In genomic region chr17:78817123-78817522, GRCh38 we compare ENCODE assay signal across 9 cellular contexts. TPM values are rescaled to one million over a fixed set of nuclear protein-coding genes. Genes with fewer than 3 reads are reported as not detected.
DNase-seq lines count a peak whose midpoint lies in the region; ATAC-seq lines count a peak whose summit lies in the region.
"Had no signal": no experiment of that assay in that cellular context is flagged by ENCODE, and none has a peak within 500 bp of the region (broad histone marks: within the 10 kb centered on the region; RNA-seq: fewer than 3 reads in every experiment).

No MANE protein-coding gene starts in this region.

- DNase-seq in T-helper 22 cell (ENCODE audit: low read depth) (peak; percentile 80), DMS153 treated with DMSO at 0.1 percent for 48 hours (lab: John Stamatoyannopoulos, UW; ENCODE audit: unreplicated experiment) (no peak), SHP77 treated with DMSO at 0.1 percent for 48 hours (lab: John Stamatoyannopoulos, UW) (no peak), AG08396 (ENCODE audit: low spot score) (no peak)
- DNase-seq in activated T-cell treated with anti-CD3 and anti-CD28 coated beads, Interleukin-2, amount 50 U/mL, for 48 hours: peak; percentile 71 to 75
- peak in 8 of 9 donors; percentile 62 to 89 (median 85) for DNase-seq in naive thymus-derived CD4-positive, alpha-beta T cell
- DNase-seq: heart right ventricle, T1000 had no signal

- H3K27ac ChIP-seq in naive thymus-derived CD4-positive, alpha-beta T cell (ENCODE audit: low read depth, low read length): peak overlapping the region; percentile 88

- POLR2A ChIA-PET in naive thymus-derived CD4-positive, alpha-beta T cell (lab: Charles Lee): interaction anchor here (0.7 to 3.4 kb wide), 3 partner anchors 10 to 27 kb away, joined by 4 to 23 read pairs (median 6); no protein-coding TSS in a partner anchor

- no peaks in the 10 kb centered on the region for H3K27me3 ChIP-seq in naive thymus-derived CD4-positive, alpha-beta T cell (ENCODE audit: control insufficient read depth in 2 of 2, insufficient read depth in 2 of 2, low read length in 2 of 2)
- H3K27me3 ChIP-seq: heart right ventricle had no signal

- peaks cover 31 to 71% (median 49%) of the 10 kb centered on the region in 7 donors for H3K4me1 Mint-ChIP-seq in naive thymus-derived CD4-positive, alpha-beta T cell
- H3K4me1 Mint-ChIP-seq in stimulated activated naive CD8-positive, alpha-beta T cell treated with anti-CD3 and anti-CD28 coated beads, Interleukin-15, Interleukin-2, amounts not matched to agents 100 ng/mL and 50 ng/mL, for 24 hours (ENCODE audit: low read depth): peaks cover 50% of the 10 kb centered on the region

- H3K4me3 ChIP-seq in naive thymus-derived CD4-positive, alpha-beta T cell (ENCODE audit: low read length): no peak overlapping the region
- H3K4me3 ChIP-seq: heart right ventricle had no signal

- H3K27me3 Mint-ChIP-seq in naive thymus-derived CD4-positive, alpha-beta T cell: no peaks in the 10 kb centered on the region
- no peaks in the 10 kb centered on the region for H3K27me3 Mint-ChIP-seq in stimulated activated naive CD8-positive, alpha-beta T cell treated with anti-CD3 and anti-CD28 coated beads, Interleukin-15, Interleukin-2, amounts not matched to agents 100 ng/mL and 50 ng/mL, for 24 hours

- H3K36me3 Mint-ChIP-seq in naive thymus-derived CD4-positive, alpha-beta T cell: peaks cover 13 to 67% (median 39%) of the 10 kb centered on the region in 5 donors
- peaks cover 73% of the 10 kb centered on the region for H3K36me3 Mint-ChIP-seq in stimulated activated naive CD8-positive, alpha-beta T cell treated with anti-CD3 and anti-CD28 coated beads, Interleukin-15, Interleukin-2, amounts not matched to agents 100 ng/mL and 50 ng/mL, for 24 hours (ENCODE audit: low read depth)

- CTCF ChIA-PET in naive thymus-derived CD4-positive, alpha-beta T cell (lab: Charles Lee): no interaction called here

- H3K36me3 ChIP-seq in naive thymus-derived CD4-positive, alpha-beta T cell (ENCODE audit: control insufficient read depth in 2 of 3, insufficient read depth in 3 of 3, low read length in 3 of 3): peaks cover 26 to 72% (median 35%) of the 10 kb centered on the region in 3 experiments

- H3K4me3 Mint-ChIP-seq in naive thymus-derived CD4-positive, alpha-beta T cell: peak overlapping the region; percentile 66 to 87 (median 78)
- no peak overlapping the region for H3K4me3 Mint-ChIP-seq in stimulated activated naive CD8-positive, alpha-beta T cell treated with anti-CD3 and anti-CD28 coated beads, Interleukin-15, Interleukin-2, amounts not matched to agents 100 ng/mL and 50 ng/mL, for 24 hours

- peak; percentile 87 for ATAC-seq in naive thymus-derived CD4-positive, alpha-beta T cell

- peaks cover 0 to 2% (median 0%) of the 10 kb centered on the region in 11 donors for H3K9me3 Mint-ChIP-seq in naive thymus-derived CD4-positive, alpha-beta T cell
- no peaks in the 10 kb centered on the region for H3K9me3 Mint-ChIP-seq in stimulated activated naive CD8-positive, alpha-beta T cell treated with anti-CD3 and anti-CD28 coated beads, Interleukin-15, Interleukin-2, amounts not matched to agents 100 ng/mL and 50 ng/mL, for 24 hours

- H3K27ac Mint-ChIP-seq in naive thymus-derived CD4-positive, alpha-beta T cell: peak overlapping the region; percentile 89 to 99 (median 96)
- H3K27ac Mint-ChIP-seq in stimulated activated naive CD8-positive, alpha-beta T cell treated with anti-CD3 and anti-CD28 coated beads, Interleukin-15, Interleukin-2, amounts not matched to agents 100 ng/mL and 50 ng/mL, for 24 hours: peak overlapping the region; percentile 66

- peaks cover 42 to 54% of the 10 kb centered on the region in 2 donors for H3K4me1 ChIP-seq in naive thymus-derived CD4-positive, alpha-beta T cell (ENCODE audit: control insufficient read depth in 2 of 2, insufficient read depth in 2 of 2, low read length in 2 of 2)

- H3K9me3 ChIP-seq in naive thymus-derived CD4-positive, alpha-beta T cell (ENCODE audit: control insufficient read depth in 2 of 3, low read length in 3 of 3): no peaks in the 10 kb centered on the region
- H3K9me3 ChIP-seq: heart right ventricle had no signal

- intact Hi-C loops in naive thymus-derived CD4-positive, alpha-beta T cell (cut with micrococcal nuclease): no loop called here

RNA-seq across cellular contexts. Expression of gene USP36, which starts 23.5 kb away (rescaled TPM):
- total RNA-seq in naive thymus-derived CD4-positive, alpha-beta T cell: 100 to 1,000 TPM; 107 to 414 (median 154) TPM
- 10 to 100 TPM; 37.4 to 46.9 TPM for polyA plus RNA-seq in naive thymus-derived CD4-positive, alpha-beta T cell

RNA-seq across cellular contexts. Expression of gene CYTH1, which starts 35.0 kb away (rescaled TPM):
- total RNA-seq in naive thymus-derived CD4-positive, alpha-beta T cell: 100 to 1,000 TPM; 297 to 452 (median 420) TPM
- 100 to 1,000 TPM; 314 to 395 TPM for polyA plus RNA-seq in naive thymus-derived CD4-positive, alpha-beta T cell

Comparison
In these comparisons a context has a peak if more than half of its experiments do, and no peak if none do; other contexts are left out.
1. DNase-seq: peak in T-helper 22 cell (single experiment), activated T-cell treated with anti-CD3 and anti-CD28 coated beads, Interleukin-2, amount 50 U/mL, for 48 hours (2 of 2) and naive thymus-derived CD4-positive, alpha-beta T cell (8 of 9); none in DMS153 treated with DMSO at 0.1 percent for 48 hours (single experiment), SHP77 treated with DMSO at 0.1 percent for 48 hours (single experiment) and AG08396 (single experiment).